27 cellular contexts compared by ENCODE assay signal in the genomic region with DNA sequence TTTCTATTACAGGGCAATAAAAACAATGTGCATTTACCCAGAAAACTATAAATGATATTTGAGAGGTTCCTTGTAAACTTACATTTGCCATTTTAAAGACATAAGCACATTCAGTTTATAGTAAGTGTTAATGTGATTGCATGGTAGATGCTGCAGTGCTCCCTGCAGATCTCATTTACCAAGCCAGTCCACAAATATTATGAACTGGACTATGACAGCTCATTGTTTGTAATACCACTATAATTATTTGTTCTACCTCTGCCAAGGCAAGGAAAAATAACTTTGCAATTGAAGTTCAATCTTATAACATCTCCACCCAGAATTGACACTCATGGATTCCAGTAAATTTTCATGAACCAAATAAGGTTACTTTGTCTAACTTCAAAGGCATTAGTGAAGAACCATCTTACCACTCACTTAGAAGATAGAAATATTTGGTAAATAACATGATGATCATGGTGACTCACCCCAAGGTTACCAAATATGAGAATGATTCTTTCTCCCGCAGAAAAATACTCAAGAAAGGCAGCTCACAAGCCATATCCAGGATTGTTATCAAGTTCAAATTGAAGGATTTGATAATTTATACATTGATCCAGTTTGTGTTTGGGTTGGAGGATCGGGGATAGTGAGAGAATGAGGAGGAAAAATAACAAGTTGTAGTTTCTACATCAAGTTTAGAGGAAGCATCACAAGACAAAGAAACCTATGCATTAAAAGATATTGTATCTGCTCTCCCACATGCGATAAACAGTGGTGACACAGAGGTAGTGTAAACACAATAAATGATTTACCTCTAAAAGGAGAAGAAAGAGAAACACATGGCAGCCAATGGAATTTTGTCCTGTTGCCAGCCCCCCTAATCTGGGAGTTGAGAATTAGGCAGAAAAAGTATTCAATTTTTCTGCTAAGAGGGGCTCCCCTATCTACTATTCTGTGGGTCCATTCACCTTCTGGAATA. TPM values are rescaled to one million over a fixed set of nuclear protein-coding genes. Genes with fewer than 3 reads are reported as not detected.
"Had no signal": no experiment of that assay in that cellular context is flagged by ENCODE, and none has a peak within 500 bp of the region (broad histone marks: within the 10 kb centered on the region; RNA-seq: fewer than 3 reads in every experiment).

No MANE protein-coding gene starts in this region.

- H3K27ac Mint-ChIP-seq: activated CD4-positive, alpha-beta memory T cell treated with anti-CD3 and anti-CD28 coated beads, Interleukin-2, amount 10 ng/mL, durations not matched to agents 7 days and 5 days; activated CD4-positive, alpha-beta T cell treated with anti-CD3 and anti-CD28 coated beads for 36 hours; activated naive CD4-positive, alpha-beta T cell treated with anti-CD3 and anti-CD28 coated beads for 36 hours; activated naive CD8-positive, alpha-beta T cell; activated T-helper 17 cell treated with anti-CD3 and anti-CD28 coated beads, Interleukin-2, amount 50 U/mL, for 72 hours had no signal

- H3K27me3 ChIP-seq: brain microvascular endothelial cell had no signal

- DNase-seq: activated CD4-positive, alpha-beta memory T cell treated with anti-CD3 and anti-CD28 coated beads, Interleukin-2, amount 10 ng/mL, durations not matched to agents 7 days and 5 days; activated CD4-positive, alpha-beta T cell treated with anti-CD3 and anti-CD28 coated beads for 36 hours; activated CD4-positive, alpha-beta T cell treated with anti-CD3 and anti-CD28 coated beads, Interleukin-2, amount 50 U/mL, for 1 hour; activated gamma-delta T cell; activated naive CD4-positive, alpha-beta T cell treated with anti-CD3 and anti-CD28 coated beads for 36 hours; activated T-cell treated with anti-CD3 and anti-CD28 coated beads for 4 hours; activated T-cell treated with anti-CD3 and anti-CD28 coated beads, Interleukin-2, amount 50 U/mL, for 48 hours; brain microvascular endothelial cell; caudate nucleus; Karpas-422; NCI-H1092; NCI-H1417; NCI-H1930; NCI-H2171; NCI-H345; NCI-H510A; NCI-H526 treated with DMSO at 0.1 percent for 48 hours; PC-9; T-helper 1 cell; WERI-Rb-1 had no signal

- H3K4me3 Mint-ChIP-seq: activated CD4-positive, alpha-beta memory T cell treated with anti-CD3 and anti-CD28 coated beads, Interleukin-2, amount 10 ng/mL, durations not matched to agents 7 days and 5 days; activated CD4-positive, alpha-beta T cell treated with anti-CD3 and anti-CD28 coated beads for 36 hours; activated naive CD4-positive, alpha-beta T cell treated with anti-CD3 and anti-CD28 coated beads for 36 hours; activated naive CD8-positive, alpha-beta T cell; activated T-helper 17 cell treated with anti-CD3 and anti-CD28 coated beads, Interleukin-2, amount 50 U/mL, for 72 hours had no signal

- H2AFZ ChIP-seq: PC-9 had no signal

- H3K4me1 Mint-ChIP-seq: activated CD4-positive, alpha-beta memory T cell treated with anti-CD3 and anti-CD28 coated beads, Interleukin-2, amount 10 ng/mL, durations not matched to agents 7 days and 5 days; activated CD4-positive, alpha-beta T cell treated with anti-CD3 and anti-CD28 coated beads for 36 hours; activated T-helper 17 cell treated with anti-CD3 and anti-CD28 coated beads, Interleukin-2, amount 50 U/mL, for 72 hours had no signal

- ATAC-seq: activated CD4-positive, alpha-beta T cell treated with anti-CD3 and anti-CD28 coated beads for 36 hours; activated T-helper 17 cell treated with anti-CD3 and anti-CD28 coated beads, Interleukin-2, amount 50 U/mL, for 72 hours had no signal

- H3K27me3 Mint-ChIP-seq: activated CD4-positive, alpha-beta memory T cell treated with anti-CD3 and anti-CD28 coated beads, Interleukin-2, amount 10 ng/mL, durations not matched to agents 7 days and 5 days; activated CD4-positive, alpha-beta T cell treated with anti-CD3 and anti-CD28 coated beads for 36 hours; activated naive CD8-positive, alpha-beta T cell; activated T-helper 17 cell treated with anti-CD3 and anti-CD28 coated beads, Interleukin-2, amount 50 U/mL, for 72 hours had no signal

- H3K36me3 Mint-ChIP-seq: activated naive CD8-positive, alpha-beta T cell had no signal

- H3K4me2 ChIP-seq: PC-9 had no signal

- H3K27ac ChIP-seq: brain microvascular endothelial cell, PC-9, SK-N-MC, WERI-Rb-1 had no signal

- H3K36me3 ChIP-seq: brain microvascular endothelial cell, WERI-Rb-1 had no signal

- H3K4me3 ChIP-seq: PC-9, SK-N-MC had no signal

RNA-seq across cellular contexts. Expression of a gene that starts 29.5 kb away (rescaled TPM):
- total RNA-seq: activated CD4-positive, alpha-beta memory T cell treated with anti-CD3 and anti-CD28 coated beads, Interleukin-2, amount 10 ng/mL, durations not matched to agents 7 days and 5 days; activated CD4-positive, alpha-beta T cell treated with anti-CD3 and anti-CD28 coated beads for 36 hours; activated CD8-positive, alpha-beta memory T cell treated with anti-CD3 and anti-CD28 coated beads for 36 hours; activated naive CD4-positive, alpha-beta T cell treated with anti-CD3 and anti-CD28 coated beads for 36 hours; activated T-helper 17 cell treated with anti-CD3 and anti-CD28 coated beads, Interleukin-2, amount 50 U/mL, for 72 hours; MCF 10A; PC-9; RPMI7951; T-helper 2 cell treated with Interferon-gamma antibody and Interleukin-4, amounts not matched to agents 100 ng/mL and 5 ng/mL, for 36 hours had no signal
